In the genomic region with DNA sequence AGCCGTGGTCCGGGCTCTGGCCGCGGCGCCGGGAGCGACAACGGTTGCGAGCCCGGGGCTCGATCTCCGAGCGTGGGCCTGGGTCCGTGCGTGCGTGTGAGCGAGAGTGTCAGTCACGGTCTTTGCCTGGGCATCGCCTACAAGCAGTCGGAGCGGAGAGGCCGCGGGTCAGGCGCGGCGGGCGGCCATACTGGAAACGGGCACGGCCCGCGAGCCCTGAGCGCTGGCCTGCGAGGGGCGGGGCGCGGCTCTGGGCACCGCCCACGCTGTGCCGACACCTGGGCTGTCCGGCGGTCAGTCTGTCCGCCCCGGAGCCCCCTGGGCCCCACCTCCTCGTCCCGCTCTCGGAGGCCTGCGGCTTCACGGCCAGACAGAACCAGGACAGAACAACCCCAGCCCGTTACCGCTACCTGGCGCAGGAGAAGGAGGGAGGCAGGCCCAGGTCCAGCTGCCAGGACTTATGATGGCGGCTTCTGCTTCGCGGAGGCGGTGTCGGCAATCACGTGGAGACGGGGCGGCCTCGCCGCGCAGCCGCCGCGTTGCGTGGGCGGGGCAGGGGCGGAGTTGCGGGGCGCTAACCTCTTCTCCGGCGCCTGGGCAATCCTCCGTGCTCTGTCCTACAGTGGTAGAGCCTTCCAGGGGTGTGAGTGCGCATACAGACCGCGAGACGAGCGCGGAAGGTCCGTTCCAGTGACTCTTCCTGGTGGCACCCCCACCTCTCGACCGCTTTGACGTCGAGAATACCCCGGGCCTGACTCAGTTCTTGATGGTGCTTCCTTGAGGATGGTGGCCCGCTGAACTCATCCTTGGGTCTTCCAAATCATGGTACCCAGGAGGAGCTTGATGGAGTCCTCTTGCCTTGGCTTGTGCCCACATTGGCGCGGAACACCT, we compare ENCODE assay signal across 8 cellular contexts.
DNase-seq lines count a peak whose midpoint lies in the region; ATAC-seq and FAIRE-seq lines count a peak whose summit lies in the region.

A gene with protein sequence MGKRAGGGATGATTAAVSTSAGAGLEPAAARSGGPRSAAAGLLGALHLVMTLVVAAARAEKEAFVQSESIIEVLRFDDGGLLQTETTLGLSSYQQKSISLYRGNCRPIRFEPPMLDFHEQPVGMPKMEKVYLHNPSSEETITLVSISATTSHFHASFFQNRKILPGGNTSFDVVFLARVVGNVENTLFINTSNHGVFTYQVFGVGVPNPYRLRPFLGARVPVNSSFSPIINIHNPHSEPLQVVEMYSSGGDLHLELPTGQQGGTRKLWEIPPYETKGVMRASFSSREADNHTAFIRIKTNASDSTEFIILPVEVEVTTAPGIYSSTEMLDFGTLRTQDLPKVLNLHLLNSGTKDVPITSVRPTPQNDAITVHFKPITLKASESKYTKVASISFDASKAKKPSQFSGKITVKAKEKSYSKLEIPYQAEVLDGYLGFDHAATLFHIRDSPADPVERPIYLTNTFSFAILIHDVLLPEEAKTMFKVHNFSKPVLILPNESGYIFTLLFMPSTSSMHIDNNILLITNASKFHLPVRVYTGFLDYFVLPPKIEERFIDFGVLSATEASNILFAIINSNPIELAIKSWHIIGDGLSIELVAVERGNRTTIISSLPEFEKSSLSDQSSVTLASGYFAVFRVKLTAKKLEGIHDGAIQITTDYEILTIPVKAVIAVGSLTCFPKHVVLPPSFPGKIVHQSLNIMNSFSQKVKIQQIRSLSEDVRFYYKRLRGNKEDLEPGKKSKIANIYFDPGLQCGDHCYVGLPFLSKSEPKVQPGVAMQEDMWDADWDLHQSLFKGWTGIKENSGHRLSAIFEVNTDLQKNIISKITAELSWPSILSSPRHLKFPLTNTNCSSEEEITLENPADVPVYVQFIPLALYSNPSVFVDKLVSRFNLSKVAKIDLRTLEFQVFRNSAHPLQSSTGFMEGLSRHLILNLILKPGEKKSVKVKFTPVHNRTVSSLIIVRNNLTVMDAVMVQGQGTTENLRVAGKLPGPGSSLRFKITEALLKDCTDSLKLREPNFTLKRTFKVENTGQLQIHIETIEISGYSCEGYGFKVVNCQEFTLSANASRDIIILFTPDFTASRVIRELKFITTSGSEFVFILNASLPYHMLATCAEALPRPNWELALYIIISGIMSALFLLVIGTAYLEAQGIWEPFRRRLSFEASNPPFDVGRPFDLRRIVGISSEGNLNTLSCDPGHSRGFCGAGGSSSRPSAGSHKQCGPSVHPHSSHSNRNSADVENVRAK (N-terminal part only) (minus strand): TSS at position 215 of the 891 bp plus-strand sequence. CDS start 286 bp downstream, outside the sequence.

- H3K27ac ChIP-seq in effector memory CD4-positive, alpha-beta T cell (ENCODE audit: insufficient read depth, low read length, poor library complexity, severe bottlenecking), result peak within 1 kb of the TSS; percentile 94

- no peaks in the 10 kb centered on the region for H3K9me3 ChIP-seq in effector memory CD4-positive, alpha-beta T cell (ENCODE audit: control insufficient read depth, low read length)

- DNase-seq in COR-L47 (lab: John Stamatoyannopoulos, UW), result peak; percentile 84
- peak; percentile 99 for DNase-seq in HTR-8/SVneo (ENCODE audit: insufficient read length, low spot score)
- peak; percentile 91 for DNase-seq in NOMO-1 treated with DMSO at 0.1 percent for 48 hours (lab: John Stamatoyannopoulos, UW; ENCODE audit: unreplicated experiment)
- DNase-seq in activated CD8-positive, alpha-beta memory T cell treated with anti-CD3 and anti-CD28 coated beads for 4 hours (ENCODE audit: low read depth in 2 of 2), result peak; percentile 93 to 94
- DNase-seq in effector memory CD4-positive, alpha-beta T cell, result peak; percentile 82 to 91 (median 88)
- DNase-seq in medulla oblongata (ENCODE audit: extremely low spot score), result peak; percentile 93
- DNase-seq in stimulated activated CD4-positive, alpha-beta T cell treated with anti-CD3 and anti-CD28 coated beads, TNF-alpha, amount 100 ng/mL, for 48 hours (ENCODE audit: low read depth in 3 of 3), result peak; percentile 91 to 96 (median 94)

- H3K4me3 ChIP-seq in effector memory CD4-positive, alpha-beta T cell (ENCODE audit: insufficient read depth, low read depth, low read length, poor library complexity, severe bottlenecking), result peak within 1 kb of the TSS; percentile 87

- H3K27me3 ChIP-seq in effector memory CD4-positive, alpha-beta T cell (replicated peaks; ENCODE audit: control insufficient read depth, insufficient read depth, low read length, poor library complexity, severe bottlenecking), result no peaks in the 10 kb centered on the region

- peak; percentile 54 for ATAC-seq in GM21367 (IDR thresholded peaks at IDR 0.05; ENCODE audit: unreplicated experiment)

- FAIRE-seq in HTR-8/SVneo (lab: Jason Lieb, UNC), result peak; percentile 97

- peaks cover 17% of the 10 kb centered on the region for H3K4me1 ChIP-seq in effector memory CD4-positive, alpha-beta T cell (ENCODE audit: control insufficient read depth, insufficient read depth, low read length, poor library complexity, severe bottlenecking)

- H3K36me3 ChIP-seq in effector memory CD4-positive, alpha-beta T cell (ENCODE audit: control insufficient read depth, insufficient read depth, low read length), result no peaks in the 10 kb centered on the region

Comparison
In these comparisons a context has a peak if more than half of its experiments do, and no peak if none do; other contexts are left out.
1. Peak in every context shown above with its lines: DNase-seq, ATAC-seq, H3K4me3 ChIP-seq and H3K27ac ChIP-seq.